1 cellular context compared by ENCODE assay signal in genomic region chr7:521221-522070, GRCh38.
TF ChIP-seq lines count a peak whose summit lies in the region.

No MANE protein-coding gene starts in this region.

TF ChIP-seq in HepG2, 621 proteins besides CTCF, POLR2A, EP300 and RAD21 (continued from another document):
- TF ChIP-seq KIAA2018 (CRISPR knock-in tag; IDR thresholded peaks at IDR 0.05; ENCODE audit: borderline replicate concordance): no peak
- TF ChIP-seq HNRNPLL (IDR thresholded peaks at IDR 0.05; ENCODE audit: low read depth, low read length, poor library complexity, severe bottlenecking): peak; percentile 4
- TF ChIP-seq ZNF687 (CRISPR knock-in tag; IDR thresholded peaks at IDR 0.05): 0 out of 2 replicates have a peak, but pooled peaks have one; percentile 7
- no peak for TF ChIP-seq ZNF788 (CRISPR knock-in tag; IDR thresholded peaks at IDR 0.05; ENCODE audit: borderline replicate concordance)
- no peak for TF ChIP-seq ZNF33B (CRISPR knock-in tag; IDR thresholded peaks at IDR 0.05)
